Comparison of ENCODE assay signal across 31 cellular contexts in the genomic region with DNA sequence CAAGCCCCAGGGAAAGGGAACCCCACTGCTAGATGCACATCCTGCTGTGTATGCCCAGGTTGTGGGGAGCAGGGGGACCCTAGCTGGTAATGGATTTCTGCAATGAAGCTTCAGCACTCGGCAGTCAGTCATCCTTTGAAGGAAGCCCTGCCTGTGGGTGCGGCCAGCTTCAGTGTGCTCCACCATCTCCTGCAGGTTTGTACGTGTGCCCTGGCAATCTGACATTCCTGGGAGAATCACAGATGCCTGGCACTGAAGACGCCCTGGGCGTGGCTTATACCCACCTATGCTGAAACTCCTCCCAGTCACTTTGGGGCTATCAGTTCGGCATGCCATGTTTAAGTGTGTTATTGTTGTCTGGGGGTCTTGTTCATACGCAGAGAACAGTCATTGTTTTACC. TPM values are rescaled to one million over a fixed set of nuclear protein-coding genes. Genes with fewer than 3 reads are reported as not detected.
"Had no signal": no experiment of that assay in that cellular context is flagged by ENCODE, and none has a peak within 500 bp of the region (broad histone marks: within the 10 kb centered on the region; RNA-seq: fewer than 3 reads in every experiment).

No MANE protein-coding gene starts in this region.

- H3K36me3 ChIP-seq: thoracic aorta, upper lobe of right lung had no signal

- H3K9me3 Mint-ChIP-seq: activated naive CD4-positive, alpha-beta T cell treated with anti-CD3 and anti-CD28 coated beads, Interleukin-2, amount 50 U/mL, for 72 hours; activated T-cell treated with anti-CD3 and anti-CD28 coated beads, Interleukin-2, amount 50 U/mL, for 24 hours; activated T-helper 17 cell treated with anti-CD3 and anti-CD28 coated beads, Interleukin-2, amount 50 U/mL, for 72 hours; effector memory CD8-positive, alpha-beta T cell; stimulated activated naive B cell treated with anti-CD40 and anti-IgM and Interleukin-4, amounts not matched to agents 10 μg/mL and 1 μg/mL and 100 μg/mL, for 72 hours; T-helper 1 cell treated with Interleukin-12 subunit alpha and Interleukin-12 subunit beta and Interleukin-4 antibody, amounts not matched to agents 30 μg/mL and 1 μg/mL, for 36 hours had no signal

- H3K4me1 ChIP-seq: upper lobe of right lung had no signal

- H3K27me3 ChIP-seq: upper lobe of right lung had no signal

- ATAC-seq: activated naive CD4-positive, alpha-beta T cell treated with anti-CD3 and anti-CD28 coated beads, Interleukin-2, amount 50 U/mL, for 72 hours; activated T-helper 17 cell treated with anti-CD3 and anti-CD28 coated beads, Interleukin-2, amount 50 U/mL, for 72 hours; effector memory CD8-positive, alpha-beta T cell; left lobe of liver; naive thymus-derived CD8-positive, alpha-beta T cell; sciatic nerve; stimulated activated naive B cell treated with anti-CD40 and anti-IgM and Interleukin-4, amounts not matched to agents 10 μg/mL and 1 μg/mL and 100 μg/mL, for 72 hours; upper lobe of right lung; WTC11 had no signal

- H3K36me3 Mint-ChIP-seq: activated naive CD4-positive, alpha-beta T cell treated with anti-CD3 and anti-CD28 coated beads, Interleukin-2, amount 50 U/mL, for 72 hours; brain; naive thymus-derived CD8-positive, alpha-beta T cell; stimulated activated naive B cell treated with anti-CD40 and anti-IgM and Interleukin-4, amounts not matched to agents 10 μg/mL and 1 μg/mL and 100 μg/mL, for 72 hours; WTC11 had no signal

- H3K27ac ChIP-seq: thoracic aorta, upper lobe of right lung had no signal

- H3K4me3 Mint-ChIP-seq: activated T-cell treated with anti-CD3 and anti-CD28 coated beads, Interleukin-2, amount 50 U/mL, for 24 hours; activated T-helper 17 cell treated with anti-CD3 and anti-CD28 coated beads, Interleukin-2, amount 50 U/mL, for 72 hours; brain; effector memory CD8-positive, alpha-beta T cell; naive thymus-derived CD8-positive, alpha-beta T cell; stimulated activated naive B cell treated with anti-CD40 and anti-IgM and Interleukin-4, amounts not matched to agents 10 μg/mL and 1 μg/mL and 100 μg/mL, for 72 hours; T-helper 1 cell treated with Interleukin-12 subunit alpha and Interleukin-12 subunit beta and Interleukin-4 antibody, amounts not matched to agents 30 μg/mL and 1 μg/mL, for 36 hours; WTC11 had no signal

- H3K27ac Mint-ChIP-seq: activated naive CD4-positive, alpha-beta T cell treated with anti-CD3 and anti-CD28 coated beads, Interleukin-2, amount 50 U/mL, for 72 hours; activated T-cell treated with anti-CD3 and anti-CD28 coated beads, Interleukin-2, amount 50 U/mL, for 24 hours; activated T-helper 17 cell treated with anti-CD3 and anti-CD28 coated beads, Interleukin-2, amount 50 U/mL, for 72 hours; brain; effector memory CD8-positive, alpha-beta T cell; naive thymus-derived CD8-positive, alpha-beta T cell; stimulated activated naive B cell treated with anti-CD40 and anti-IgM and Interleukin-4, amounts not matched to agents 10 μg/mL and 1 μg/mL and 100 μg/mL, for 72 hours; T-helper 1 cell treated with Interleukin-12 subunit alpha and Interleukin-12 subunit beta and Interleukin-4 antibody, amounts not matched to agents 30 μg/mL and 1 μg/mL, for 36 hours; WTC11 had no signal

- H3K4me3 ChIP-seq: lung, thoracic aorta, upper lobe of right lung had no signal

- H3K4me1 Mint-ChIP-seq: activated T-helper 17 cell treated with anti-CD3 and anti-CD28 coated beads, Interleukin-2, amount 50 U/mL, for 72 hours; brain; naive thymus-derived CD8-positive, alpha-beta T cell; stimulated activated naive B cell treated with anti-CD40 and anti-IgM and Interleukin-4, amounts not matched to agents 10 μg/mL and 1 μg/mL and 100 μg/mL, for 72 hours; WTC11 had no signal

- H3K9me3 ChIP-seq: thoracic aorta, upper lobe of right lung had no signal

- DNase-seq: activated CD4-positive, alpha-beta T cell treated with anti-CD3 and anti-CD28 coated beads, Interleukin-2, amount 50 U/mL, for 4 hours; activated CD8-positive, alpha-beta memory T cell treated with anti-CD3 and anti-CD28 coated beads for 24 hours; activated CD8-positive, alpha-beta memory T cell treated with anti-CD3 and anti-CD28 coated beads, Interleukin-2, amount 50 U/mL, for 4 hours; activated T-cell treated with anti-CD3 and anti-CD28 coated beads, Interleukin-2, amount 50 U/mL, for 24 hours; aorta; central memory CD4-positive, alpha-beta T cell; effector memory CD8-positive, alpha-beta T cell; foreskin fibroblast; naive thymus-derived CD8-positive, alpha-beta T cell; stimulated activated CD4-positive, alpha-beta T cell treated with anti-CD3 and anti-CD28 coated beads, Interleukin-2, amount 100 ng/mL, for 48 hours; stimulated activated CD8-positive, alpha-beta memory T cell treated with anti-CD3 and anti-CD28 coated beads, Interleukin-4, amount 100 ng/mL, for 48 hours; stimulated activated naive B cell treated with anti-CD40 and anti-IgM and Interleukin-4, amounts not matched to agents 10 μg/mL and 1 μg/mL and 100 μg/mL, for 72 hours; T1000; upper lobe of right lung had no signal

RNA-seq across cellular contexts. Expression of a gene that starts 6.8 kb away (rescaled TPM):
- total RNA-seq: activated naive CD4-positive, alpha-beta T cell treated with anti-CD3 and anti-CD28 coated beads, Interleukin-2, amount 50 U/mL, for 72 hours; activated T-helper 17 cell treated with anti-CD3 and anti-CD28 coated beads, Interleukin-2, amount 50 U/mL, for 72 hours; aorta; dermis microvascular lymphatic vessel endothelial cell; endothelial cell of umbilical vein; fibroblast of lung; glomerular endothelial cell; kidney epithelial cell; left lobe of liver; lung; naive thymus-derived CD8-positive, alpha-beta T cell; osteoblast; posterior vena cava; renal cortical epithelial cell; sciatic nerve; thoracic aorta; upper lobe of right lung; WTC11 had no signal

RNA-seq across cellular contexts. Expression of a gene that starts 16.7 kb away (rescaled TPM):
- total RNA-seq: activated naive CD4-positive, alpha-beta T cell treated with anti-CD3 and anti-CD28 coated beads, Interleukin-2, amount 50 U/mL, for 72 hours; activated T-helper 17 cell treated with anti-CD3 and anti-CD28 coated beads, Interleukin-2, amount 50 U/mL, for 72 hours; aorta; dermis microvascular lymphatic vessel endothelial cell; endothelial cell of umbilical vein; fibroblast of lung; glomerular endothelial cell; kidney epithelial cell; left lobe of liver; lung; naive thymus-derived CD8-positive, alpha-beta T cell; osteoblast; posterior vena cava; renal cortical epithelial cell; sciatic nerve; thoracic aorta; upper lobe of right lung; WTC11 had no signal

RNA-seq across cellular contexts. Expression of a gene that starts 30.1 kb away (rescaled TPM):
- total RNA-seq: activated naive CD4-positive, alpha-beta T cell treated with anti-CD3 and anti-CD28 coated beads, Interleukin-2, amount 50 U/mL, for 72 hours; activated T-helper 17 cell treated with anti-CD3 and anti-CD28 coated beads, Interleukin-2, amount 50 U/mL, for 72 hours; aorta; dermis microvascular lymphatic vessel endothelial cell; endothelial cell of umbilical vein; fibroblast of lung; glomerular endothelial cell; kidney epithelial cell; left lobe of liver; lung; naive thymus-derived CD8-positive, alpha-beta T cell; osteoblast; posterior vena cava; renal cortical epithelial cell; sciatic nerve; thoracic aorta; upper lobe of right lung; WTC11 had no signal

RNA-seq across cellular contexts. Expression of a gene that starts 45.4 kb away (rescaled TPM):
- total RNA-seq: activated naive CD4-positive, alpha-beta T cell treated with anti-CD3 and anti-CD28 coated beads, Interleukin-2, amount 50 U/mL, for 72 hours; activated T-helper 17 cell treated with anti-CD3 and anti-CD28 coated beads, Interleukin-2, amount 50 U/mL, for 72 hours; aorta; dermis microvascular lymphatic vessel endothelial cell; endothelial cell of umbilical vein; fibroblast of lung; glomerular endothelial cell; left lobe of liver; naive thymus-derived CD8-positive, alpha-beta T cell; osteoblast; posterior vena cava; sciatic nerve; upper lobe of right lung; WTC11 had no signal

RNA-seq across cellular contexts. Expression of a gene that starts 47.8 kb away (rescaled TPM):
- total RNA-seq: activated naive CD4-positive, alpha-beta T cell treated with anti-CD3 and anti-CD28 coated beads, Interleukin-2, amount 50 U/mL, for 72 hours; activated T-helper 17 cell treated with anti-CD3 and anti-CD28 coated beads, Interleukin-2, amount 50 U/mL, for 72 hours; dermis microvascular lymphatic vessel endothelial cell; endothelial cell of umbilical vein; fibroblast of lung; glomerular endothelial cell; left lobe of liver; naive thymus-derived CD8-positive, alpha-beta T cell; osteoblast; posterior vena cava; renal cortical epithelial cell; thoracic aorta; upper lobe of right lung; WTC11 had no signal
